In the genomic region with DNA sequence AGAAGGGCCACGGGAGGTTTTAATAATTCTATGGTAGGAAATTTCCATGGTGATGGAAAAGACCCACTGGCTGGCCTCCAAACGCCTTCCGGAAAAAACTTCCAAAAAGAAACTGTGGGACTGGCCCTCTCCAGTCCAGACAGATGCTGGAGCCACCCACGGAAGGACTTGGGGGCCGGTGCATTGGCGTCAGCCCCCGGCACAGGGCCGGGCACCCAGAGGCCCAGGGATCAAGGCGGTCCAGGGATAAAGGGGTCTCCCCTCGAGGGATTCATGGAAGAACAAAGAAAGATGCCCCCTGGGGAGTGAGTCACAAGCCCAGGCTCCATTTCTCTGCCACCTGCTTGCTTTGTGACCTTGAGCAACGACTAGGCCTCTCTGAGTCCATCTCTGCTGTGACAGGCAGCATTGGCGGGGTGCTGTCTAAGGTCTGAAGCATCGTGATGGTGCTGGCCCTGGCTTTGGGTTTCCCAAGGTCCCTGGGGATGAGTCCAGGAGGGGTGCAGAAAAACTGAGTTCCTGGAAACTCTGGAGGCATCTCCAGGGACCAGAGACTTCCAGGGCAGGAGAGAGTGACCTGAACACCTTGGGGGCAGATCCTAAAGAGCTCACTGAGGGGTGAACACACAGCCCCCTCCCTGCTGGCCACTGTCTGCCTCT, we compare ENCODE assay signal across 24 cellular contexts. TPM values are rescaled to one million over a fixed set of nuclear protein-coding genes. Genes with fewer than 3 reads are reported as not detected.
"Had no signal": no experiment of that assay in that cellular context is flagged by ENCODE, and none has a peak within 500 bp of the region (broad histone marks: within the 10 kb centered on the region; RNA-seq: fewer than 3 reads in every experiment).

No MANE protein-coding gene starts in this region.

- ATAC-seq: effector memory CD8-positive, alpha-beta T cell; left lobe of liver; natural killer cell; stimulated activated naive B cell treated with anti-CD40 and anti-IgM and Interleukin-4, amounts not matched to agents 10 μg/mL and 1 μg/mL and 100 μg/mL, for 72 hours; stimulated activated naive CD8-positive, alpha-beta T cell treated with anti-CD3 and anti-CD28 coated beads, Interleukin-15, amount 100 ng/mL, for 72 hours had no signal

- H3K9me3 ChIP-seq: prostate gland, suprapubic skin, thyroid gland, vagina had no signal

- FAIRE-seq: endometrium, frontal cortex had no signal

- H3K4me1 ChIP-seq: prostate gland, spleen, thyroid gland, vagina had no signal

- H3K36me3 ChIP-seq: prostate gland, spleen, suprapubic skin, thyroid gland, vagina had no signal

- H3K27me3 ChIP-seq: thyroid gland, vagina had no signal

- DNase-seq: dermis blood vessel endothelial cell; effector memory CD8-positive, alpha-beta T cell; hypothalamus; immature natural killer cell; islet precursor cell; natural killer cell; right cardiac atrium; spleen; stimulated activated naive B cell treated with anti-CD40 and anti-IgM and Interleukin-4, amounts not matched to agents 10 μg/mL and 1 μg/mL and 100 μg/mL, for 72 hours; stimulated activated naive CD8-positive, alpha-beta T cell treated with anti-CD3 and anti-CD28 coated beads, Interleukin-15, amount 100 ng/mL, for 72 hours; thyroid gland; trophoblast cell had no signal

- H3K27ac ChIP-seq: coronary artery, prostate gland, skin epidermis, spleen, suprapubic skin, thyroid gland, vagina had no signal

- H3K4me3 ChIP-seq: coronary artery, lung, prostate gland, skin epidermis, spleen, suprapubic skin, thyroid gland, vagina had no signal

RNA-seq across cellular contexts. Expression of a gene that starts 21.6 kb away (rescaled TPM):
- total RNA-seq: dermis blood vessel endothelial cell, fibroblast of villous mesenchyme, mononuclear cell, natural killer cell, ureter had no signal
- polyA plus RNA-seq: immature natural killer cell, lung had no signal
